In the genomic region with DNA sequence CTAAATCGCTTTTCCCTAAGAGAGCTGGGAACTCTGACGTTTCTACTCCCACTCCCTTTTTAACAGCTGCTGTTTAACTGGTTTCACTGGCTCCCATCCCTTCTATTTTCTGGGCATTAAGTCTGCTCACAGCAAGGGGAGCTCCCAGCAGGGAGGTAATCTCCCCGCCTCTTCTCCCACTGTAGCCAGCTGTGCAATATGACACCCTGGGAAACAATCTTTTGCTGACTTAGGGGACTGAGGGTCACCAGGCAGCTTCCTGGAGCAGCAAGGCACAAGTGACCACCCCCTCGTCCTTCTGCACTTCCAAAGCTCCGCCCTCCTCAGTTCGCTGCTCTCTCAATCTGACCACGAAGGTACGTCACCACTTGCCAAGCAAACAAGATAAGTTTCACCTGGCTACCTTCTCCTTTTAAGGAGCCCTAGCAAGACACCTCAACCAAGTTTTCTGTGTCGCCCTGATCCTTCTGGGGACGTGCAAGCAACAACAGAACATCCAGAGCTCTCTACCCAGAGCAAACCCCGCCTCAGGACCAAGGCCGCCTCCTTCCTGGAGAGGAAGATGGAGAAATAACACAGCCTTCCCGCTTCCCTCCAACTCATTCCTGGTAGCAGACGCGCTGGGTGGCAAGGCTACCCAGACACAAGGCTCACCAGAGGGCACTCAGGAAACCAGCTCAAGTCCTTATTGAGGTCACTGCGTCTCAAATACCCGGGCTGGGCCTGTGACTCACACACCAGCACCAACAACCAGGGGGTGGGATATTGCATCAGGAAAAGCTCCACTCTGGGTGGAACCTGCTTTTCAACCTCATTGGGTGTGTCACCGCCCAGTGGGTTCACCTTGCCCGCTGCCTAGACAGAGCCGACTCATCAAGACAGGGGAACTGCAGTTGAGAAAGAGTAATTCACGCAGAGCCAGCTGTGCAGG, we compare ENCODE assay signal across 8 cellular contexts.
DNase-seq lines count a peak whose midpoint lies in the region; ATAC-seq and TF ChIP-seq lines count a peak whose summit lies in the region.

No MANE protein-coding gene starts in this region.

- TF ChIP-seq CTCF in GM13976 (IDR thresholded peaks at IDR 0.05; ENCODE audit: borderline replicate concordance, control extremely low read depth, extremely low read depth, insufficient read depth, missing control alignments) = no peak
- no peak for TF ChIP-seq CTCF in heart right ventricle (IDR thresholded peaks at IDR 0.05)

- intact Hi-C loops in heart right ventricle (cut with DNase I) = loop anchor here in 3 of 10 donors (5.0 to 10.0 kb wide), 2 partner anchors 90 to 93 kb away; partner anchors contain the start of gene STK24 (in 3 of the 3)

- H3K9ac ChIP-seq in HUES64 (ENCODE audit: low read depth, low read length) = peak overlapping the region; percentile 51; the same call in 1 of the 2 replicates

- no peaks in the 10 kb centered on the region for H3K27me3 ChIP-seq in HUES64 (ENCODE audit: insufficient read depth, low read length)
- H3K27me3 ChIP-seq in SJCRH30 = no peaks in the 10 kb centered on the region
- H3K27me3 ChIP-seq in heart right ventricle = no peaks in the 10 kb centered on the region

- in situ Hi-C loops in GM13976 (cut with MboI; ENCODE audit: low sequenced_read_pairs, unreplicated experiment) = no loop called here

- peak; percentile 46 to 78 (median 65) for ATAC-seq in heart right ventricle
- no peak for ATAC-seq in HG03108 (IDR thresholded peaks at IDR 0.05; ENCODE audit: unreplicated experiment)
- no peak for ATAC-seq in GM18861 (IDR thresholded peaks at IDR 0.05; ENCODE audit: unreplicated experiment)

- H3K27ac ChIP-seq in HUES64 (ENCODE audit: low read depth, low read length) (peak overlapping the region; percentile 91), SJCRH30 (peak overlapping the region; percentile 94), heart right ventricle (peak overlapping the region; percentile 4 to 83 (median 66))

- H3K9me3 Mint-ChIP-seq in activated naive CD8-positive, alpha-beta T cell treated with anti-CD3 and anti-CD28 coated beads for 36 hours = no peaks in the 10 kb centered on the region

- H3K36me3 Mint-ChIP-seq in activated naive CD8-positive, alpha-beta T cell treated with anti-CD3 and anti-CD28 coated beads for 36 hours = peaks cover 17% of the 10 kb centered on the region

- peak; percentile 77 for DNase-seq in GM13976 (ENCODE audit: low spot score)
- DNase-seq in SJCRH30 = peak; percentile 88 to 95
- peak; percentile 54 for DNase-seq in activated naive CD8-positive, alpha-beta T cell treated with anti-CD3 and anti-CD28 coated beads for 36 hours
- DNase-seq in heart right ventricle = peak; percentile 37 to 72
- peak; percentile 78 for DNase-seq in pulmonary artery endothelial cell (ENCODE audit: low read depth, low spot score)

- H3K9me3 ChIP-seq in HUES64 (ENCODE audit: insufficient read depth, low read depth, low read length) (no peaks in the 10 kb centered on the region), SJCRH30 (replicated peaks) (no peaks in the 10 kb centered on the region), heart right ventricle (no peaks in the 10 kb centered on the region)

- H3K27ac Mint-ChIP-seq in activated naive CD8-positive, alpha-beta T cell treated with anti-CD3 and anti-CD28 coated beads for 36 hours = peak overlapping the region; percentile 72

- no peaks in the 10 kb centered on the region for H3K27me3 Mint-ChIP-seq in activated naive CD8-positive, alpha-beta T cell treated with anti-CD3 and anti-CD28 coated beads for 36 hours

- WGBS in HUES64 = 24% methylated on average over 21 of the region's 21 CpGs
- WGBS in heart right ventricle, 2 donors = 36 to 42% methylated on average over 21 of the region's 21 CpGs

- H3K4me3 ChIP-seq in HUES64 (ENCODE audit: low read length) (peak overlapping the region; percentile 22), SJCRH30 (peak overlapping the region; percentile 41), heart right ventricle (peak overlapping the region in 1 of 10 donors; percentile 13)

- no peak overlapping the region for H3K4me3 Mint-ChIP-seq in activated naive CD8-positive, alpha-beta T cell treated with anti-CD3 and anti-CD28 coated beads for 36 hours

- peaks cover 48% of the 10 kb centered on the region for H3K4me1 ChIP-seq in HUES64 (ENCODE audit: insufficient read depth, low read length)
- H3K4me1 ChIP-seq in SJCRH30 = peaks cover 53% of the 10 kb centered on the region
- peaks cover 28 to 99% (median 92%) of the 10 kb centered on the region in 9 donors for H3K4me1 ChIP-seq in heart right ventricle

- peaks cover 9% of the 10 kb centered on the region; the same call in 1 of the 2 replicates for H3K36me3 ChIP-seq in HUES64 (ENCODE audit: insufficient read depth, low read length)
- H3K36me3 ChIP-seq in SJCRH30 = no peaks in the 10 kb centered on the region
- peaks cover 0 to 5% (median 0%) of the 10 kb centered on the region in 9 donors for H3K36me3 ChIP-seq in heart right ventricle

- peaks cover 79% of the 10 kb centered on the region for H3K4me1 Mint-ChIP-seq in activated naive CD8-positive, alpha-beta T cell treated with anti-CD3 and anti-CD28 coated beads for 36 hours

Comparison
In these comparisons a context has a peak if more than half of its experiments do, and no peak if none do; other contexts are left out.
1. ATAC-seq: peak in heart right ventricle (8 of 8); none in HG03108 (single experiment) and GM18861 (single experiment).
2. Peak in every context shown above with its lines, with median percentiles within 50 percentile points of each other: DNase-seq and H3K27ac ChIP-seq.